20 cellular contexts compared by ENCODE assay signal in genomic region chr9:136845465-136846261, GRCh38. TPM values are rescaled to one million over a fixed set of nuclear protein-coding genes. Genes with fewer than 3 reads are reported as not detected.
A peak's percentile ranks its signal among the peaks of the same experiment; 100 is the strongest.
DNase-seq lines count a peak whose midpoint lies in the region; ATAC-seq and TF ChIP-seq lines count a peak whose summit lies in the region.
"Had no signal": no experiment of that assay in that cellular context is flagged by ENCODE, and none has a peak within 500 bp of the region (broad histone marks: within the 10 kb centered on the region; RNA-seq: fewer than 3 reads in every experiment).

No MANE protein-coding gene starts in this region.

- no peak overlapping the region for H3K27ac ChIP-seq in CD8-positive, alpha-beta T cell (ENCODE audit: low read depth, low read length)
- H3K27ac ChIP-seq: C4-2B, colonic mucosa, epithelial cell of prostate, SJCRH30 had no signal

- peaks cover 17% of the 10 kb centered on the region for H3K27me3 Mint-ChIP-seq in activated CD4-positive, alpha-beta T cell treated with anti-CD3 and anti-CD28 coated beads, Interleukin-2, amount 10 ng/mL, durations not matched to agents 7 days and 5 days
- peaks cover 9% of the 10 kb centered on the region for H3K27me3 Mint-ChIP-seq in CD8-positive, alpha-beta T cell (ENCODE audit: low read depth)
- H3K27me3 Mint-ChIP-seq in central memory CD8-positive, alpha-beta T cell: no peaks in the 10 kb centered on the region
- H3K27me3 Mint-ChIP-seq in osteocyte (ENCODE audit: unreplicated experiment): no peaks in the 10 kb centered on the region

- peaks cover 6% of the 10 kb centered on the region for H3K36me3 Mint-ChIP-seq in activated CD4-positive, alpha-beta T cell treated with anti-CD3 and anti-CD28 coated beads, Interleukin-2, amount 10 ng/mL, durations not matched to agents 7 days and 5 days (ENCODE audit: low read depth)
- H3K36me3 Mint-ChIP-seq in CD8-positive, alpha-beta T cell: no peaks in the 10 kb centered on the region
- peaks cover 47% of the 10 kb centered on the region for H3K36me3 Mint-ChIP-seq in central memory CD8-positive, alpha-beta T cell (ENCODE audit: insufficient read depth)
- H3K36me3 Mint-ChIP-seq in osteocyte (ENCODE audit: unreplicated experiment): no peaks in the 10 kb centered on the region

- H3K4me1 Mint-ChIP-seq in activated CD4-positive, alpha-beta T cell treated with anti-CD3 and anti-CD28 coated beads, Interleukin-2, amount 10 ng/mL, durations not matched to agents 7 days and 5 days: peaks cover 27% of the 10 kb centered on the region
- peaks cover 27% of the 10 kb centered on the region for H3K4me1 Mint-ChIP-seq in CD8-positive, alpha-beta T cell (ENCODE audit: low read depth)
- H3K4me1 Mint-ChIP-seq in central memory CD8-positive, alpha-beta T cell: peaks cover 24% of the 10 kb centered on the region
- peaks cover 38% of the 10 kb centered on the region for H3K4me1 Mint-ChIP-seq in osteocyte (ENCODE audit: unreplicated experiment)

- H3K9me3 Mint-ChIP-seq in activated CD4-positive, alpha-beta T cell treated with anti-CD3 and anti-CD28 coated beads, Interleukin-2, amount 10 ng/mL, durations not matched to agents 7 days and 5 days: no peaks in the 10 kb centered on the region
- no peaks in the 10 kb centered on the region for H3K9me3 Mint-ChIP-seq in CD8-positive, alpha-beta T cell
- no peaks in the 10 kb centered on the region for H3K9me3 Mint-ChIP-seq in central memory CD8-positive, alpha-beta T cell
- H3K9me3 Mint-ChIP-seq in osteocyte (ENCODE audit: unreplicated experiment): no peaks in the 10 kb centered on the region
- H3K9me3 Mint-ChIP-seq: activated B cell treated with CpG ODN at 0.5 μM for 24 hours, nephron progenitor cell had no signal

- intact Hi-C loops in CD8-positive, alpha-beta T cell (cut with DNase I, micrococcal nuclease): loop anchor here in 1 of 2 experiments (5.0 kb wide), 1 partner anchor 147 kb away; the partner anchor contains the start of gene PAXX

- peak overlapping the region; percentile 41 for H3K4me3 Mint-ChIP-seq in activated CD4-positive, alpha-beta T cell treated with anti-CD3 and anti-CD28 coated beads, Interleukin-2, amount 10 ng/mL, durations not matched to agents 7 days and 5 days
- peak overlapping the region; percentile 11 for H3K4me3 Mint-ChIP-seq in CD8-positive, alpha-beta T cell
- peak overlapping the region; percentile 23 for H3K4me3 Mint-ChIP-seq in central memory CD8-positive, alpha-beta T cell
- peak overlapping the region; percentile 45 for H3K4me3 Mint-ChIP-seq in osteocyte (ENCODE audit: unreplicated experiment)
- H3K4me3 Mint-ChIP-seq: activated B cell treated with CpG ODN at 0.5 μM for 24 hours, nephron progenitor cell had no signal

- peaks cover 45% of the 10 kb centered on the region for H3K4me1 ChIP-seq in CD8-positive, alpha-beta T cell (ENCODE audit: insufficient read depth, low read length)

- POLR2A ChIA-PET in activated CD4-positive, alpha-beta T cell treated with anti-CD3 and anti-CD28 coated beads, Interleukin-2, amount 10 ng/mL, durations not matched to agents 7 days and 5 days (lab: Charles Lee): no interaction called here
- POLR2A ChIA-PET in CD8-positive, alpha-beta T cell (lab: Charles Lee): no interaction called here

- CTCF ChIA-PET in activated CD4-positive, alpha-beta T cell treated with anti-CD3 and anti-CD28 coated beads, Interleukin-2, amount 10 ng/mL, durations not matched to agents 7 days and 5 days (lab: Charles Lee): interaction anchor here (1.0 to 2.5 kb wide), 2 partner anchors 17 to 201 kb away, joined by 3 to 8 read pairs; partner anchors contain the start of gene NPDC1
- CTCF ChIA-PET in CD8-positive, alpha-beta T cell (lab: Charles Lee): no interaction called here

- peaks cover 3% of the 10 kb centered on the region for H3K27me3 ChIP-seq in CD8-positive, alpha-beta T cell (ENCODE audit: insufficient read depth, low read length)
- H3K27me3 ChIP-seq: SJCRH30 had no signal

- no peak for TF ChIP-seq CTCF in CD8-positive, alpha-beta T cell (IDR thresholded peaks at IDR 0.05)
- TF ChIP-seq CTCF in osteocyte (IDR thresholded peaks at IDR 0.05): no peak
- no peak for TF ChIP-seq CTCF in GM13977 (IDR thresholded peaks at IDR 0.05; ENCODE audit: extremely low read depth, insufficient read depth, missing control alignments)

- no peak overlapping the region for H3K4me3 ChIP-seq in CD8-positive, alpha-beta T cell (ENCODE audit: low read depth, low read length)
- H3K4me3 ChIP-seq: colonic mucosa, SJCRH30 had no signal

- H3K36me3 ChIP-seq in CD8-positive, alpha-beta T cell (ENCODE audit: insufficient read depth, low read length): no peaks in the 10 kb centered on the region
- H3K36me3 ChIP-seq: colonic mucosa, SJCRH30 had no signal

- in situ Hi-C loops in GM13977 (cut with MboI; ENCODE audit: low pct_unique_long_range_greater_than_20kb, low sequenced_read_pairs, unreplicated experiment): no loop called here

- no peak for ATAC-seq in CD8-positive, alpha-beta T cell
- no peak for ATAC-seq in central memory CD8-positive, alpha-beta T cell (replicated peaks; ENCODE audit: extremely low read depth, poor library complexity, severe bottlenecking)
- ATAC-seq in esophagus mucosa: no peak
- ATAC-seq: PC-3 had no signal

- no peak for DNase-seq in activated CD4-positive, alpha-beta T cell treated with anti-CD3 and anti-CD28 coated beads, Interleukin-2, amount 10 ng/mL, durations not matched to agents 7 days and 5 days
- DNase-seq in activated CD4-positive, alpha-beta T cell treated with anti-CD3 and anti-CD28 coated beads, Interleukin-2, amount 50 U/mL, for 4 hours: no peak
- DNase-seq in CD8-positive, alpha-beta T cell: no peak
- DNase-seq in central memory CD8-positive, alpha-beta T cell (ENCODE audit: low spot score in 2 of 2): no peak
- no peak for DNase-seq in osteocyte (ENCODE audit: extremely low spot score, unreplicated experiment)
- DNase-seq in COLO668 (lab: John Stamatoyannopoulos, UW; ENCODE audit: unreplicated experiment): no peak
- DNase-seq in GM13977 (ENCODE audit: low spot score): no peak
- DNase-seq: activated B cell treated with CpG ODN at 0.5 μM for 24 hours, colonic mucosa, DMS79 treated with DMSO at 0.1 percent for 48 hours, foreskin melanocyte, mesendoderm, NCI-H774, nephron progenitor cell, PC-3, SJCRH30, T-helper 9 cell had no signal

- no peaks in the 10 kb centered on the region for H3K9me3 ChIP-seq in CD8-positive, alpha-beta T cell (ENCODE audit: low read length)
- H3K9me3 ChIP-seq: colonic mucosa, SJCRH30 had no signal

- H3K27ac Mint-ChIP-seq in activated CD4-positive, alpha-beta T cell treated with anti-CD3 and anti-CD28 coated beads, Interleukin-2, amount 10 ng/mL, durations not matched to agents 7 days and 5 days: peak overlapping the region; percentile 57
- no peak overlapping the region for H3K27ac Mint-ChIP-seq in CD8-positive, alpha-beta T cell
- peak overlapping the region; percentile 79 for H3K27ac Mint-ChIP-seq in central memory CD8-positive, alpha-beta T cell (ENCODE audit: low read depth)
- no peak overlapping the region for H3K27ac Mint-ChIP-seq in osteocyte (ENCODE audit: unreplicated experiment)
- H3K27ac Mint-ChIP-seq: activated B cell treated with CpG ODN at 0.5 μM for 24 hours, nephron progenitor cell had no signal

RNA-seq across cellular contexts. Expression of gene AJM1, which starts 3.4 kb away (rescaled TPM):
- total RNA-seq in activated CD4-positive, alpha-beta T cell treated with anti-CD3 and anti-CD28 coated beads, Interleukin-2, amount 10 ng/mL, durations not matched to agents 7 days and 5 days: 1 to 10 TPM; 4.0 to 4.1 TPM
- total RNA-seq in CD8-positive, alpha-beta T cell: 1 to 10 TPM; 1.7 to 2.1 TPM
- total RNA-seq in osteocyte: 4.4 and 4.5 TPM in 2 replicates
- total RNA-seq in esophagus mucosa: 1.1 TPM

RNA-seq across cellular contexts. Expression of gene PHPT1, which starts 3.5 kb away (rescaled TPM):
- total RNA-seq in activated CD4-positive, alpha-beta T cell treated with anti-CD3 and anti-CD28 coated beads, Interleukin-2, amount 10 ng/mL, durations not matched to agents 7 days and 5 days: 10 to 100 TPM; 90.1 to 99.4 TPM
- total RNA-seq in CD8-positive, alpha-beta T cell: 10 to 100 TPM; 15.7 to 17.1 TPM
- total RNA-seq in osteocyte (131 and 142 TPM in 2 replicates), esophagus mucosa (74.4 TPM)

RNA-seq across cellular contexts. Expression of gene MAMDC4, which starts 6.5 kb away (rescaled TPM):
- 10 to 100 TPM; 12.4 to 14.4 TPM for total RNA-seq in activated CD4-positive, alpha-beta T cell treated with anti-CD3 and anti-CD28 coated beads, Interleukin-2, amount 10 ng/mL, durations not matched to agents 7 days and 5 days
- total RNA-seq in CD8-positive, alpha-beta T cell: 1 to 10 TPM; 2.4 to 3.4 TPM
- total RNA-seq in osteocyte (7.4 and 9.4 TPM in 2 replicates), esophagus mucosa (1.3 TPM)

RNA-seq across cellular contexts. Expression of gene EDF1, which starts 20.4 kb away (rescaled TPM):
- 100 to 1,000 TPM; 290 to 291 TPM for total RNA-seq in activated CD4-positive, alpha-beta T cell treated with anti-CD3 and anti-CD28 coated beads, Interleukin-2, amount 10 ng/mL, durations not matched to agents 7 days and 5 days
- total RNA-seq in CD8-positive, alpha-beta T cell: 100 to 1,000 TPM; 198 to 200 TPM
- total RNA-seq in osteocyte (338 and 342 TPM in 2 replicates), esophagus mucosa (296 TPM)

RNA-seq across cellular contexts. Expression of gene RABL6, which starts 37.9 kb away (rescaled TPM):
- total RNA-seq in activated CD4-positive, alpha-beta T cell treated with anti-CD3 and anti-CD28 coated beads, Interleukin-2, amount 10 ng/mL, durations not matched to agents 7 days and 5 days: 100 to 1,000 TPM in 1 of 2 experiments, 10 to 100 TPM in 1; 95.5 to 109 TPM
- total RNA-seq in CD8-positive, alpha-beta T cell: 10 to 100 TPM; 53.3 to 55.5 TPM
- 82.2 and 84.7 TPM in 2 replicates for total RNA-seq in osteocyte
- total RNA-seq in esophagus mucosa: 52.6 TPM

Comparison
In these comparisons a context has a peak if more than half of its experiments do, and no peak if none do; other contexts are left out.
1. H3K27ac Mint-ChIP-seq: peak in activated CD4-positive, alpha-beta T cell treated with anti-CD3 and anti-CD28 coated beads, Interleukin-2, amount 10 ng/mL, durations not matched to agents 7 days and 5 days (single experiment) and central memory CD8-positive, alpha-beta T cell (single experiment); none in CD8-positive, alpha-beta T cell (single experiment) and osteocyte (single experiment).
2. Peak in every context shown above with its lines, with median percentiles within 50 percentile points of each other: H3K4me3 Mint-ChIP-seq.